ENCODE assay signal across 8 cellular contexts in genomic region chr17:50347087-50347893, GRCh38. TPM values are rescaled to one million over a fixed set of nuclear protein-coding genes. Genes with fewer than 3 reads are reported as not detected.
DNase-seq lines count a peak whose midpoint lies in the region; ATAC-seq and TF ChIP-seq lines count a peak whose summit lies in the region.

No MANE protein-coding gene starts in this region.

- POLR2A ChIA-PET in IMR-90 (lab: Charles Lee; ENCODE audit: unreplicated experiment) = interaction anchor here (0.5 to 0.7 kb wide), 2 partner anchors 13 to 219 kb away, joined by 3 to 7 read pairs; no protein-coding TSS in a partner anchor

- H3K14ac ChIP-seq in IMR-90 (replicated peaks; ENCODE audit: low read depth, low read length) = peak overlapping the region; percentile 79

- peak overlapping the region; percentile 62; the same call in 1 of the 2 replicates for H3K23ac ChIP-seq in IMR-90 (ENCODE audit: low read depth, low read length)

- peak overlapping the region; percentile 89 for H3K9ac ChIP-seq in IMR-90 (ENCODE audit: low read depth, low read length)
- H3K9ac ChIP-seq in mucosa of rectum (ENCODE audit: low read depth in 1 of 2, low read length in 2 of 2) = peak overlapping the region; percentile 63 to 72

- peak overlapping the region; percentile 1; the same call in 1 of the 2 replicates for H3K18ac ChIP-seq in IMR-90 (ENCODE audit: low read depth, low read length)

- WGBS in IMR-90 (ENCODE audit: extremely low coverage in 2 of 2, insufficient read length in 1 of 2), 2 experiments = 29% methylated on average over 8 of the region's 19 CpGs; no CpG with 5 or more reads in 1 of the 2 experiments

- peak overlapping the region; percentile 66 to 81; a peak in 2 of 4 replicates for H4K8ac ChIP-seq in IMR-90 (ENCODE audit: low read depth in 2 of 2, low read length in 2 of 2)

- no peak overlapping the region for H2BK120ac ChIP-seq in IMR-90 (ENCODE audit: low read depth, low read length)

- in situ Hi-C loops in IMR-90 (cut with MboI; ENCODE audit: low sequenced_read_pairs) = no loop called here

- H3K9me3 ChIP-seq in IMR-90 (ENCODE audit: control insufficient read depth, insufficient read depth, low read length) (no peaks in the 10 kb centered on the region), mucosa of rectum (ENCODE audit: control insufficient read depth in 2 of 2, low read length in 2 of 2) (no peaks in the 10 kb centered on the region)

- peak overlapping the region; percentile 96 for H2AFZ ChIP-seq in IMR-90 (replicated peaks; ENCODE audit: low read length, poor library complexity)

- BruUV-seq in IMR-90 (replicated peaks; lab: Mats Ljungman, UMichigan) = TSS peak; percentile 18

- peaks cover 41% of the 10 kb centered on the region for H4K20me1 ChIP-seq in IMR-90 (ENCODE audit: insufficient read depth, low read length)

- DNase-seq in IMR-90 = peak; percentile 6
- DNase-seq in choroid plexus epithelial cell (ENCODE audit: low read depth) = no peak
- DNase-seq in effector CD4-positive, alpha-beta T cell = no peak
- DNase-seq in LoVo (ENCODE audit: low spot score) = no peak

- peak overlapping the region; percentile 82 for H2BK5ac ChIP-seq in IMR-90 (ENCODE audit: low read depth, low read length, poor library complexity, severe bottlenecking)

- peaks cover 2% of the 10 kb centered on the region; the same call in 1 of the 2 replicates for H3K36me3 ChIP-seq in IMR-90 (ENCODE audit: control insufficient read depth, insufficient read depth, low read length)
- H3K36me3 ChIP-seq in mucosa of rectum (ENCODE audit: control insufficient read depth in 2 of 2, insufficient read depth in 2 of 2, low read length in 2 of 2) = no peaks in the 10 kb centered on the region

- peaks cover 31% of the 10 kb centered on the region for H3K9me1 ChIP-seq in IMR-90 (ENCODE audit: insufficient read depth, low read length)

- peak overlapping the region; percentile 87 for H3K4me2 ChIP-seq in IMR-90 (ENCODE audit: low read depth, low read length)

- peak overlapping the region; percentile 60 for H2AK5ac ChIP-seq in IMR-90 (ENCODE audit: low read depth, low read length)

- dilution Hi-C loops in IMR-90 (cut with HindIII; ENCODE audit: low sequenced_read_pairs, unreplicated experiment) = no loop called here

- H3K27me3 ChIP-seq in IMR-90 (ENCODE audit: control insufficient read depth, insufficient read depth, low read length) (0 out of 2 replicates have a peak, but pooled peaks cover 2% of the 10 kb centered on the region), mucosa of rectum (ENCODE audit: control insufficient read depth in 2 of 2, insufficient read depth in 2 of 2, low read length in 2 of 2) (no peaks in the 10 kb centered on the region)

- no peak for TF ChIP-seq POLR2A in IMR-90 (IDR thresholded peaks at IDR 0.05; ENCODE audit: low read depth, low read length)

- peak overlapping the region; percentile 28; the same call in 1 of the 2 replicates for H4K5ac ChIP-seq in IMR-90 (ENCODE audit: low read depth, low read length)

- TF ChIP-seq CTCF in 22Rv1 (IDR thresholded peaks at IDR 0.05) = no peak
- no peak for TF ChIP-seq CTCF in IMR-90 (conservative IDR thresholded peaks at IDR 0.05; ENCODE audit: low read depth, low read length)
- no peak for TF ChIP-seq CTCF in choroid plexus epithelial cell (conservative IDR thresholded peaks at IDR 0.05; ENCODE audit: low read depth, low read length)

- TF ChIP-seq RAD21 in IMR-90 (IDR thresholded peaks at IDR 0.05; ENCODE audit: low read length) = no peak

- peaks cover 38 to 62% of the 10 kb centered on the region in 2 experiments for H3K79me1 ChIP-seq in IMR-90 (ENCODE audit: low read depth in 1 of 2, low read length in 2 of 2)

- CTCF ChIA-PET in IMR-90 (lab: Yijun Ruan, JAX) = interaction anchor here (0.5 to 1.0 kb wide), 3 partner anchors 13 to 754 kb away, joined by 3 to 6 read pairs (median 4); no protein-coding TSS in a partner anchor

- H2AK9ac ChIP-seq in IMR-90 (replicated peaks; ENCODE audit: low read depth, low read length, poor library complexity) = peak overlapping the region; percentile 83

- peak overlapping the region; percentile 95 for H3K4me3 ChIP-seq in IMR-90 (ENCODE audit: insufficient read depth, low read depth, low read length)
- H3K4me3 ChIP-seq in choroid plexus epithelial cell (ENCODE audit: low read depth, low read length) = peak overlapping the region; percentile 85
- H3K4me3 ChIP-seq in mucosa of rectum (ENCODE audit: low read length in 2 of 2) = peak overlapping the region; percentile 71 to 83

- intact Hi-C loops in IMR-90 (cut with micrococcal nuclease) = no loop called here

- H4K91ac ChIP-seq in IMR-90 (ENCODE audit: insufficient read depth, low read depth, low read length) = peak overlapping the region; percentile 78

- no peak overlapping the region; the same call in 2 of the 3 replicates for H2BK15ac ChIP-seq in IMR-90 (ENCODE audit: low read depth, low read length)

- H2BK20ac ChIP-seq in IMR-90 (ENCODE audit: low read depth, low read length) = no peak overlapping the region

- H3K4me1 ChIP-seq in IMR-90 (ENCODE audit: control insufficient read depth, insufficient read depth, low read length) = peaks cover 19% of the 10 kb centered on the region
- H3K4me1 ChIP-seq in mucosa of rectum (ENCODE audit: control insufficient read depth in 2 of 2, insufficient read depth in 2 of 2, low read length in 2 of 2) = peaks cover 15 to 22% of the 10 kb centered on the region in 2 donors

- peak; percentile 1; the same call in 1 of the 2 replicates for ATAC-seq in IMR-90 (ENCODE audit: low read depth)
- no peak for ATAC-seq in GM21381 (IDR thresholded peaks at IDR 0.05; ENCODE audit: unreplicated experiment)
- ATAC-seq in HG03378 (IDR thresholded peaks at IDR 0.05; ENCODE audit: unreplicated experiment) = no peak

- 0 out of 2 replicates have a peak overlapping the region, but pooled peaks have one; percentile 71 for H3K27ac ChIP-seq in 22Rv1
- peak overlapping the region; percentile 81 for H3K27ac ChIP-seq in IMR-90 (ENCODE audit: insufficient read depth, low read length)
- H3K27ac ChIP-seq in mucosa of rectum (ENCODE audit: low read depth in 2 of 2, low read length in 2 of 2) = no peak overlapping the region

- peak overlapping the region; percentile 71 for H3K4ac ChIP-seq in IMR-90 (ENCODE audit: low read depth, low read length)

- no peak overlapping the region for H3K56ac ChIP-seq in IMR-90 (ENCODE audit: extremely low read depth, insufficient read depth, low read length)

TF ChIP-seq in IMR-90, 13 proteins besides CTCF, POLR2A, EP300 and RAD21:
- TF ChIP-seq CEBPB (IDR thresholded peaks at IDR 0.05; ENCODE audit: low read depth, low read length) = no peak
- no peak for TF ChIP-seq ELK1 (IDR thresholded peaks at IDR 0.05; ENCODE audit: borderline replicate concordance, low read depth, low read length)
- TF ChIP-seq MAZ (IDR thresholded peaks at IDR 0.05; ENCODE audit: borderline replicate concordance, low read depth, low read length) = no peak
- no peak for TF ChIP-seq FOS (IDR thresholded peaks at IDR 0.05; ENCODE audit: low read depth, low read length)
- no peak for TF ChIP-seq MXI1 (IDR thresholded peaks at IDR 0.05; ENCODE audit: borderline replicate concordance, low read depth, low read length)
- no peak for TF ChIP-seq USF2 (IDR thresholded peaks at IDR 0.05; ENCODE audit: low read depth, low read length)
- TF ChIP-seq CHD1 (IDR thresholded peaks at IDR 0.05; ENCODE audit: low read depth, low read length) = no peak
- TF ChIP-seq SMC3 (IDR thresholded peaks at IDR 0.05; ENCODE audit: low read depth, low read length) = no peak
- no peak for TF ChIP-seq RFX5 (IDR thresholded peaks at IDR 0.05; ENCODE audit: low read depth, low read length)
- TF ChIP-seq NFE2L2 (IDR thresholded peaks at IDR 0.05; ENCODE audit: low read depth, low read length) = no peak
- no peak for TF ChIP-seq MAFK (IDR thresholded peaks at IDR 0.05; ENCODE audit: low read depth, low read length)
- TF ChIP-seq RCOR1 (IDR thresholded peaks at IDR 0.05; ENCODE audit: insufficient replicate concordance, low read length) = no peak
- no peak for TF ChIP-seq BHLHE40 (IDR thresholded peaks at IDR 0.05; ENCODE audit: low read depth, low read length)

RNA-seq across cellular contexts. Expression of gene XYLT2, which starts 1.4 kb away (rescaled TPM):
- 31.9 and 35.0 TPM in 2 replicates for total RNA-seq in IMR-90 (2012; rRNA removed)
- polyA plus RNA-seq in IMR-90 (2012; rRNA removed) = 27.7 and 35.7 TPM in 2 replicates
- polyA plus RNA-seq in IMR-90 (2012; cell fraction: cytosol; rRNA removed) = 20.7 and 31.6 TPM in 2 replicates
- polyA plus RNA-seq in IMR-90 (2012; cell fraction: nucleus; rRNA removed; ENCODE audit: low replicate concordance) = 39.1 and 85.9 TPM in 2 replicates

RNA-seq across cellular contexts. Expression of gene MRPL27, which starts 25.7 kb away (rescaled TPM):
- 152 and 202 TPM in 2 replicates for total RNA-seq in IMR-90 (2012; rRNA removed)
- 156 and 176 TPM in 2 replicates for polyA plus RNA-seq in IMR-90 (2012; rRNA removed)
- polyA plus RNA-seq in IMR-90 (2012; cell fraction: cytosol; rRNA removed) = 138 and 201 TPM in 2 replicates
- 60.7 and 89.8 TPM in 2 replicates for polyA plus RNA-seq in IMR-90 (2012; cell fraction: nucleus; rRNA removed; ENCODE audit: low replicate concordance)

RNA-seq across cellular contexts. Expression of gene EME1, which starts 25.7 kb away (rescaled TPM):
- 8.9 and 9.1 TPM in 2 replicates for total RNA-seq in IMR-90 (2012; rRNA removed)
- polyA plus RNA-seq in IMR-90 (2012; rRNA removed) = 9.4 and 10.1 TPM in 2 replicates
- polyA plus RNA-seq in IMR-90 (2012; cell fraction: cytosol; rRNA removed) = 1.4 and 4.8 TPM in 2 replicates
- polyA plus RNA-seq in IMR-90 (2012; cell fraction: nucleus; rRNA removed; ENCODE audit: low replicate concordance) = 20.8 and 44.5 TPM in 2 replicates

RNA-seq across cellular contexts. Expression of gene LRRC59, which starts 50.0 kb away (rescaled TPM):
- 233 and 241 TPM in 2 replicates for total RNA-seq in IMR-90 (2012; rRNA removed)
- 134 and 139 TPM in 2 replicates for polyA plus RNA-seq in IMR-90 (2012; rRNA removed)
- polyA plus RNA-seq in IMR-90 (2012; cell fraction: cytosol; rRNA removed) = 90.9 and 114 TPM in 2 replicates
- polyA plus RNA-seq in IMR-90 (2012; cell fraction: nucleus; rRNA removed; ENCODE audit: low replicate concordance) = 56.5 and 96.2 TPM in 2 replicates

Comparison
In these comparisons a context has a peak if more than half of its experiments do, and no peak if none do; other contexts are left out.
1. H3K27ac ChIP-seq: peak in 22Rv1 (single experiment) and IMR-90 (single experiment); none in mucosa of rectum (0 of 2).
2. Peak in every context shown above with its lines, with median percentiles within 50 percentile points of each other: H3K4me3 ChIP-seq.